In the genomic region with DNA sequence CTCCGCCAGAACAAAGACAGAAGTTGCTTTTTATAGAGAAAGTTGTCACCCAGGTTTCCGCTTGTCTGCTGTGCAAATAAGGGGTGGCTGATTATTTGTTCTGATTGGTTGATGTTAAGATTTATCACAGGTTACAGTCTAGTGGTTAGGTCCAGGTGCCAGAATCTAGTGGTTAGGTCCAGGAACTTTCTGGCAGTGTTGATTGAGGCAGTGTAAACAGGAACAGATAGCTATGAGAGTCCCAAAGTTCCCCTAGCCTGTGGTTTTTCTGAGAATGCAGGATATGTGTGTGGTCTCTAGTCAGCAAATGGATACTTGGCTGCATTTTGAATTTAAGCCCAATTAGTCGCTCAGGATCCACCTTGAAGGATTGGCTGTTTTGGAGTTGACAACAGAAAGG, we compare ENCODE assay signal across 1 cellular context.
TF ChIP-seq lines count a peak whose summit lies in the region.

No MANE protein-coding gene starts in this region.

TF ChIP-seq in H1, 55 proteins besides CTCF, POLR2A, EP300 and RAD21 (continued from another document):
- no peak for TF ChIP-seq CHD7 (IDR thresholded peaks at IDR 0.05; ENCODE audit: insufficient replicate concordance, low read length)
- no peak for TF ChIP-seq CTBP2 (IDR thresholded peaks at IDR 0.05; ENCODE audit: borderline replicate concordance, insufficient read depth, insufficient read length, low read length)
- no peak for TF ChIP-seq NANOG (IDR thresholded peaks at IDR 0.05; ENCODE audit: insufficient read depth, low read depth, low read length, poor library complexity, severe bottlenecking)
- no peak for TF ChIP-seq GTF2F1 (IDR thresholded peaks at IDR 0.05; ENCODE audit: borderline replicate concordance, low read depth, low read length)
- no peak for TF ChIP-seq SIRT6 (IDR thresholded peaks at IDR 0.05; ENCODE audit: low read length)
- no peak for TF ChIP-seq NRF1 (IDR thresholded peaks at IDR 0.05; ENCODE audit: low read depth, low read length)
- no peak for TF ChIP-seq CBX5 (IDR thresholded peaks at IDR 0.05; ENCODE audit: low read depth, low read length)
- no peak for TF ChIP-seq CHD2 (IDR thresholded peaks at IDR 0.05; ENCODE audit: low read length)
- no peak for TF ChIP-seq TCF12 (IDR thresholded peaks at IDR 0.05; ENCODE audit: low read depth, low read length)
- TF ChIP-seq SP4 (IDR thresholded peaks at IDR 0.05; ENCODE audit: low read length) = no peak
- TF ChIP-seq TAF1 (IDR thresholded peaks at IDR 0.05; ENCODE audit: low read depth, low read length) = no peak
TF ChIP-seq in H1: peak in this region for 0.
